1 cellular context compared by ENCODE assay signal in genomic region chr13:101520672-101521071, GRCh38.
TF ChIP-seq lines count a peak whose summit lies in the region.

No MANE protein-coding gene starts in this region.

TF ChIP-seq in GM23338, 12 proteins besides CTCF, POLR2A, EP300 and RAD21:
- TF ChIP-seq ZNF462 (CRISPR knock-in tag; IDR thresholded peaks at IDR 0.05) (no peak), CREB1 (CRISPR knock-in tag; IDR thresholded peaks at IDR 0.05; ENCODE audit: low read depth) (no peak), EZH2 (IDR thresholded peaks at IDR 0.05; ENCODE audit: low read depth, unreplicated experiment) (no peak), POLR2AphosphoS5 (IDR thresholded peaks at IDR 0.05; ENCODE audit: low read depth) (no peak), JUNB (IDR thresholded peaks at IDR 0.05; ENCODE audit: unreplicated experiment) (no peak), EZH2phosphoT487 (IDR thresholded peaks at IDR 0.05; ENCODE audit: unreplicated experiment) (no peak), ZNF114 (CRISPR knock-in tag; IDR thresholded peaks at IDR 0.05) (no peak), ZNF331 (CRISPR knock-in tag; IDR thresholded peaks at IDR 0.05; ENCODE audit: low read depth) (no peak), STAT1 (IDR thresholded peaks at IDR 0.05; ENCODE audit: unreplicated experiment) (no peak), NANOG (IDR thresholded peaks at IDR 0.05; ENCODE audit: borderline replicate concordance) (no peak), REST (IDR thresholded peaks at IDR 0.05; ENCODE audit: unreplicated experiment) (no peak), ETS1 (IDR thresholded peaks at IDR 0.05) (no peak)
